Comparison of ENCODE assay signal across 1 cellular context in genomic region chr16:81106826-81107503, GRCh38.
TF ChIP-seq lines count a peak whose summit lies in the region.

No MANE protein-coding gene starts in this region.

TF ChIP-seq in HepG2, 621 proteins besides CTCF, POLR2A, EP300 and RAD21 (continues in another document):
- TF ChIP-seq CREB1 (IDR thresholded peaks at IDR 0.05) (peak; percentile 83), CREB1 (CRISPR knock-in tag; IDR thresholded peaks at IDR 0.05) (no peak), ZNF629 (CRISPR knock-in tag; conservative IDR thresholded peaks at IDR 0.05) (0 out of 2 replicates have a peak, but pooled peaks have one; percentile 14), TP53 (CRISPR knock-in tag; conservative IDR thresholded peaks at IDR 0.05) (0 out of 2 replicates have a peak, but pooled peaks have one; percentile 62), ISX (CRISPR knock-in tag; conservative IDR thresholded peaks at IDR 0.05) (no peak), HNF4A (CRISPR knock-in tag; IDR thresholded peaks at IDR 0.05) (0 out of 2 replicates have a peak, but pooled peaks have one; percentile 8), ZMYM3 (CRISPR knock-in tag; IDR thresholded peaks at IDR 0.05) (peak; percentile 88), DBP (CRISPR knock-in tag; IDR thresholded peaks at IDR 0.05; ENCODE audit: not compliant biosample characterization) (peak; percentile 49), KDM1A (CRISPR knock-in tag; IDR thresholded peaks at IDR 0.05) (peak; percentile 96), RCOR2 (CRISPR knock-in tag; IDR thresholded peaks at IDR 0.05) (peak; percentile 55; the same call in 1 of the 2 replicates), CBX2 (IDR thresholded peaks at IDR 0.05; ENCODE audit: low read depth, low read length) (no peak), CBX2 (CRISPR knock-in tag; IDR thresholded peaks at IDR 0.05; ENCODE audit: low read depth) (no peak), HOXD1 (CRISPR knock-in tag; IDR thresholded peaks at IDR 0.05) (0 out of 2 replicates have a peak, but pooled peaks have one; percentile 19), SAP130 (CRISPR knock-in tag; IDR thresholded peaks at IDR 0.05; ENCODE audit: low read depth) (peak; percentile 36; the same call in 1 of the 2 replicates), ZNF280D (CRISPR knock-in tag; IDR thresholded peaks at IDR 0.05) (0 out of 2 replicates have a peak, but pooled peaks have one; percentile 52), BCL6 (CRISPR knock-in tag; IDR thresholded peaks at IDR 0.05) (peak; percentile 70), AKAP8 (CRISPR knock-in tag; IDR thresholded peaks at IDR 0.05) (no peak), ZKSCAN8 (CRISPR knock-in tag; IDR thresholded peaks at IDR 0.05; ENCODE audit: borderline replicate concordance) (0 out of 2 replicates have a peak, but pooled peaks have one; percentile 41), ELF1 (CRISPR knock-in tag; IDR thresholded peaks at IDR 0.05) (peak; percentile 12; the same call in 1 of the 2 replicates), HDAC2 (CRISPR knock-in tag; IDR thresholded peaks at IDR 0.05) (peak; percentile 41; the same call in 1 of the 2 replicates), ZNF264 (CRISPR knock-in tag; IDR thresholded peaks at IDR 0.05) (0 out of 2 replicates have a peak, but pooled peaks have one; percentile 42), ZNF282 (IDR thresholded peaks at IDR 0.05; ENCODE audit: partially characterized antibody) (no peak), SOX5 (CRISPR knock-in tag; IDR thresholded peaks at IDR 0.05; ENCODE audit: borderline replicate concordance) (peak; percentile 15; the same call in 1 of the 2 replicates), ZNF878 (CRISPR knock-in tag; IDR thresholded peaks at IDR 0.05) (no peak), ADNP (CRISPR knock-in tag; IDR thresholded peaks at IDR 0.05) (peak; percentile 54; the same call in 1 of the 2 replicates), KLF6 (CRISPR knock-in tag; IDR thresholded peaks at IDR 0.05) (no peak)
- TF ChIP-seq, protein P1, sequence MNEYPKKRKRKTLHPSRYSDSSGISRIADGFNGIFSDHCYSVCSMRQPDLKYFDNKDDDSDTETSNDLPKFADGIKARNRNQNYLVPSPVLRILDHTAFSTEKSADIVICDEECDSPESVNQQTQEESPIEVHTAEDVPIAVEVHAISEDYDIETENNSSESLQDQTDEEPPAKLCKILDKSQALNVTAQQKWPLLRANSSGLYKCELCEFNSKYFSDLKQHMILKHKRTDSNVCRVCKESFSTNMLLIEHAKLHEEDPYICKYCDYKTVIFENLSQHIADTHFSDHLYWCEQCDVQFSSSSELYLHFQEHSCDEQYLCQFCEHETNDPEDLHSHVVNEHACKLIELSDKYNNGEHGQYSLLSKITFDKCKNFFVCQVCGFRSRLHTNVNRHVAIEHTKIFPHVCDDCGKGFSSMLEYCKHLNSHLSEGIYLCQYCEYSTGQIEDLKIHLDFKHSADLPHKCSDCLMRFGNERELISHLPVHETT (CRISPR knock-in tag; conservative IDR thresholded peaks at IDR 0.05) = no peak
- TF ChIP-seq, protein P2, sequence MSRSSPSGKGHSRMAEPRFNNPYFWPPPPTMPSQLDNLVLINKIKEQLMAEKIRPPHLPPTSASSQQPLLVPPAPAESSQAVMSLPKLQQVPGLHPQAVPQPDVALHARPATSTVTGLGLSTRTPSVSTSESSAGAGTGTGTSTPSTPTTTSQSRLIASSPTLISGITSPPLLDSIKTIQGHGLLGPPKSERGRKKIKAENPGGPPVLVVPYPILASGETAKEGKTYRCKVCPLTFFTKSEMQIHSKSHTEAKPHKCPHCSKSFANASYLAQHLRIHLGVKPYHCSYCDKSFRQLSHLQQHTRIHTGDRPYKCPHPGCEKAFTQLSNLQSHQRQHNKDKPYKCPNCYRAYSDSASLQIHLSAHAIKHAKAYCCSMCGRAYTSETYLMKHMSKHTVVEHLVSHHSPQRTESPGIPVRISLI (CRISPR knock-in tag; IDR thresholded peaks at IDR 0.05; ENCODE audit: borderline replicate concordance) = 0 out of 2 replicates have a peak, but pooled peaks have one; percentile 29
- TF ChIP-seq, protein P3, sequence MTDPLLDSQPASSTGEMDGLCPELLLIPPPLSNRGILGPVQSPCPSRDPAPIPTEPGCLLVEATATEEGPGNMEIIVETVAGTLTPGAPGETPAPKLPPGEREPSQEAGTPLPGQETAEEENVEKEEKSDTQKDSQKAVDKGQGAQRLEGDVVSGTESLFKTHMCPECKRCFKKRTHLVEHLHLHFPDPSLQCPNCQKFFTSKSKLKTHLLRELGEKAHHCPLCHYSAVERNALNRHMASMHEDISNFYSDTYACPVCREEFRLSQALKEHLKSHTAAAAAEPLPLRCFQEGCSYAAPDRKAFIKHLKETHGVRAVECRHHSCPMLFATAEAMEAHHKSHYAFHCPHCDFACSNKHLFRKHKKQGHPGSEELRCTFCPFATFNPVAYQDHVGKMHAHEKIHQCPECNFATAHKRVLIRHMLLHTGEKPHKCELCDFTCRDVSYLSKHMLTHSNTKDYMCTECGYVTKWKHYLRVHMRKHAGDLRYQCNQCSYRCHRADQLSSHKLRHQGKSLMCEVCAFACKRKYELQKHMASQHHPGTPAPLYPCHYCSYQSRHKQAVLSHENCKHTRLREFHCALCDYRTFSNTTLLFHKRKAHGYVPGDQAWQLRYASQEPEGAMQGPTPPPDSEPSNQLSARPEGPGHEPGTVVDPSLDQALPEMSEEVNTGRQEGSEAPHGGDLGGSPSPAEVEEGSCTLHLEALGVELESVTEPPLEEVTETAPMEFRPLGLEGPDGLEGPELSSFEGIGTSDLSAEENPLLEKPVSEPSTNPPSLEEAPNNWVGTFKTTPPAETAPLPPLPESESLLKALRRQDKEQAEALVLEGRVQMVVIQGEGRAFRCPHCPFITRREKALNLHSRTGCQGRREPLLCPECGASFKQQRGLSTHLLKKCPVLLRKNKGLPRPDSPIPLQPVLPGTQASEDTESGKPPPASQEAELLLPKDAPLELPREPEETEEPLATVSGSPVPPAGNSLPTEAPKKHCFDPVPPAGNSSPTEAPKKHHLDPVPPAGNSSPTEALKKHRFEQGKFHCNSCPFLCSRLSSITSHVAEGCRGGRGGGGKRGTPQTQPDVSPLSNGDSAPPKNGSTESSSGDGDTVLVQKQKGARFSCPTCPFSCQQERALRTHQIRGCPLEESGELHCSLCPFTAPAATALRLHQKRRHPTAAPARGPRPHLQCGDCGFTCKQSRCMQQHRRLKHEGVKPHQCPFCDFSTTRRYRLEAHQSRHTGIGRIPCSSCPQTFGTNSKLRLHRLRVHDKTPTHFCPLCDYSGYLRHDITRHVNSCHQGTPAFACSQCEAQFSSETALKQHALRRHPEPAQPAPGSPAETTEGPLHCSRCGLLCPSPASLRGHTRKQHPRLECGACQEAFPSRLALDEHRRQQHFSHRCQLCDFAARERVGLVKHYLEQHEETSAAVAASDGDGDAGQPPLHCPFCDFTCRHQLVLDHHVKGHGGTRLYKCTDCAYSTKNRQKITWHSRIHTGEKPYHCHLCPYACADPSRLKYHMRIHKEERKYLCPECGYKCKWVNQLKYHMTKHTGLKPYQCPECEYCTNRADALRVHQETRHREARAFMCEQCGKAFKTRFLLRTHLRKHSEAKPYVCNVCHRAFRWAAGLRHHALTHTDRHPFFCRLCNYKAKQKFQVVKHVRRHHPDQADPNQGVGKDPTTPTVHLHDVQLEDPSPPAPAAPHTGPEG (CRISPR knock-in tag; IDR thresholded peaks at IDR 0.05) = 0 out of 2 replicates have a peak, but pooled peaks have one; percentile 33
- TF ChIP-seq, protein P4, sequence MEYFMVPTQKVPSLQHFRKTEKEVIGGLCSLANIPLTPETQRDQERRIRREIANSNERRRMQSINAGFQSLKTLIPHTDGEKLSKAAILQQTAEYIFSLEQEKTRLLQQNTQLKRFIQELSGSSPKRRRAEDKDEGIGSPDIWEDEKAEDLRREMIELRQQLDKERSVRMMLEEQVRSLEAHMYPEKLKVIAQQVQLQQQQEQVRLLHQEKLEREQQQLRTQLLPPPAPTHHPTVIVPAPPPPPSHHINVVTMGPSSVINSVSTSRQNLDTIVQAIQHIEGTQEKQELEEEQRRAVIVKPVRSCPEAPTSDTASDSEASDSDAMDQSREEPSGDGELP (IDR thresholded peaks at IDR 0.05; ENCODE audit: borderline replicate concordance, low read depth) = no peak
- TF ChIP-seq, protein P5, sequence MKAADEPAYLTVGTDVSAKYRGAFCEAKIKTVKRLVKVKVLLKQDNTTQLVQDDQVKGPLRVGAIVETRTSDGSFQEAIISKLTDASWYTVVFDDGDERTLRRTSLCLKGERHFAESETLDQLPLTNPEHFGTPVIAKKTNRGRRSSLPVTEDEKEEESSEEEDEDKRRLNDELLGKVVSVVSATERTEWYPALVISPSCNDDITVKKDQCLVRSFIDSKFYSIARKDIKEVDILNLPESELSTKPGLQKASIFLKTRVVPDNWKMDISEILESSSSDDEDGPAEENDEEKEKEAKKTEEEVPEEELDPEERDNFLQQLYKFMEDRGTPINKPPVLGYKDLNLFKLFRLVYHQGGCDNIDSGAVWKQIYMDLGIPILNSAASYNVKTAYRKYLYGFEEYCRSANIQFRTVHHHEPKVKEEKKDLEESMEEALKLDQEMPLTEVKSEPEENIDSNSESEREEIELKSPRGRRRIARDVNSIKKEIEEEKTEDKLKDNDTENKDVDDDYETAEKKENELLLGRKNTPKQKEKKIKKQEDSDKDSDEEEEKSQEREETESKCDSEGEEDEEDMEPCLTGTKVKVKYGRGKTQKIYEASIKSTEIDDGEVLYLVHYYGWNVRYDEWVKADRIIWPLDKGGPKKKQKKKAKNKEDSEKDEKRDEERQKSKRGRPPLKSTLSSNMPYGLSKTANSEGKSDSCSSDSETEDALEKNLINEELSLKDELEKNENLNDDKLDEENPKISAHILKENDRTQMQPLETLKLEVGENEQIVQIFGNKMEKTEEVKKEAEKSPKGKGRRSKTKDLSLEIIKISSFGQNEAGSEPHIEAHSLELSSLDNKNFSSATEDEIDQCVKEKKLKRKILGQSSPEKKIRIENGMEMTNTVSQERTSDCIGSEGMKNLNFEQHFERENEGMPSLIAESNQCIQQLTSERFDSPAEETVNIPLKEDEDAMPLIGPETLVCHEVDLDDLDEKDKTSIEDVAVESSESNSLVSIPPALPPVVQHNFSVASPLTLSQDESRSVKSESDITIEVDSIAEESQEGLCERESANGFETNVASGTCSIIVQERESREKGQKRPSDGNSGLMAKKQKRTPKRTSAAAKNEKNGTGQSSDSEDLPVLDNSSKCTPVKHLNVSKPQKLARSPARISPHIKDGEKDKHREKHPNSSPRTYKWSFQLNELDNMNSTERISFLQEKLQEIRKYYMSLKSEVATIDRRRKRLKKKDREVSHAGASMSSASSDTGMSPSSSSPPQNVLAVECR (CRISPR knock-in tag; IDR thresholded peaks at IDR 0.05; ENCODE audit: borderline replicate concordance) = peak; percentile 39; the same call in 1 of the 2 replicates
- TF ChIP-seq, protein P6, sequence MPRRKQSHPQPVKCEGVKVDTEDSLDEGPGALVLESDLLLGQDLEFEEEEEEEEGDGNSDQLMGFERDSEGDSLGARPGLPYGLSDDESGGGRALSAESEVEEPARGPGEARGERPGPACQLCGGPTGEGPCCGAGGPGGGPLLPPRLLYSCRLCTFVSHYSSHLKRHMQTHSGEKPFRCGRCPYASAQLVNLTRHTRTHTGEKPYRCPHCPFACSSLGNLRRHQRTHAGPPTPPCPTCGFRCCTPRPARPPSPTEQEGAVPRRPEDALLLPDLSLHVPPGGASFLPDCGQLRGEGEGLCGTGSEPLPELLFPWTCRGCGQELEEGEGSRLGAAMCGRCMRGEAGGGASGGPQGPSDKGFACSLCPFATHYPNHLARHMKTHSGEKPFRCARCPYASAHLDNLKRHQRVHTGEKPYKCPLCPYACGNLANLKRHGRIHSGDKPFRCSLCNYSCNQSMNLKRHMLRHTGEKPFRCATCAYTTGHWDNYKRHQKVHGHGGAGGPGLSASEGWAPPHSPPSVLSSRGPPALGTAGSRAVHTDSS (CRISPR knock-in tag; conservative IDR thresholded peaks at IDR 0.05) = 0 out of 2 replicates have a peak, but pooled peaks have one; percentile 36
- TF ChIP-seq, protein P7, sequence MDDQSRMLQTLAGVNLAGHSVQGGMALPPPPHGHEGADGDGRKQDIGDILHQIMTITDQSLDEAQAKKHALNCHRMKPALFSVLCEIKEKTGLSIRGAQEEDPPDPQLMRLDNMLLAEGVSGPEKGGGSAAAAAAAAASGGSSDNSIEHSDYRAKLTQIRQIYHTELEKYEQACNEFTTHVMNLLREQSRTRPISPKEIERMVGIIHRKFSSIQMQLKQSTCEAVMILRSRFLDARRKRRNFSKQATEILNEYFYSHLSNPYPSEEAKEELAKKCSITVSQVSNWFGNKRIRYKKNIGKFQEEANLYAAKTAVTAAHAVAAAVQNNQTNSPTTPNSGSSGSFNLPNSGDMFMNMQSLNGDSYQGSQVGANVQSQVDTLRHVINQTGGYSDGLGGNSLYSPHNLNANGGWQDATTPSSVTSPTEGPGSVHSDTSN (CRISPR knock-in tag; IDR thresholded peaks at IDR 0.05; ENCODE audit: borderline replicate concordance) = 0 out of 2 replicates have a peak, but pooled peaks have one; percentile 38
